10 cellular contexts compared by ENCODE assay signal in genomic region chr20:51533291-51534172, GRCh38. TPM values are rescaled to one million over a fixed set of nuclear protein-coding genes. Genes with fewer than 3 reads are reported as not detected.
A peak's percentile ranks its signal among the peaks of the same experiment; 100 is the strongest.
DNase-seq lines count a peak whose midpoint lies in the region; ATAC-seq and TF ChIP-seq lines count a peak whose summit lies in the region.
"Had no signal": no experiment of that assay in that cellular context is flagged by ENCODE, and none has a peak within 500 bp of the region (broad histone marks: within the 10 kb centered on the region; RNA-seq: fewer than 3 reads in every experiment).

No MANE protein-coding gene starts in this region.

- H3K9ac ChIP-seq in BLaER1: no peak overlapping the region

- H3K9me3 ChIP-seq in BLaER1: peaks cover 11% of the 10 kb centered on the region
- H3K9me3 ChIP-seq in aorta (ENCODE audit: control insufficient read depth, low read length): no peaks in the 10 kb centered on the region

- H3K27me3 Mint-ChIP-seq in chondrocyte (ENCODE audit: low read depth): no peaks in the 10 kb centered on the region

- H3K36me3 ChIP-seq in BLaER1 (peaks cover 19% of the 10 kb centered on the region), aorta (ENCODE audit: control insufficient read depth in 1 of 2, insufficient read depth in 2 of 2, low read length in 1 of 2) (no peaks in the 10 kb centered on the region)

- peaks cover 76% of the 10 kb centered on the region for H3K4me1 ChIP-seq in BLaER1
- no peaks in the 10 kb centered on the region for H3K4me1 ChIP-seq in aorta (ENCODE audit: control insufficient read depth in 1 of 2, insufficient read depth in 2 of 2, low read length in 2 of 2)

- no peak for ATAC-seq in aorta (ENCODE audit: low FRiP score)
- ATAC-seq in sciatic nerve: no peak
- no peak for ATAC-seq in GM19328 (IDR thresholded peaks at IDR 0.05; ENCODE audit: unreplicated experiment)

- H3K9me3 Mint-ChIP-seq in chondrocyte (ENCODE audit: low read depth): peaks cover 8% of the 10 kb centered on the region

- H3K27ac ChIP-seq in BLaER1: no peak overlapping the region
- no peak overlapping the region for H3K27ac ChIP-seq in aorta (ENCODE audit: low read depth in 1 of 2, low read length in 2 of 2)

- H3K36me3 Mint-ChIP-seq in chondrocyte (ENCODE audit: low read depth): peaks cover 2% of the 10 kb centered on the region

- peak overlapping the region; percentile 96 for H3K27ac Mint-ChIP-seq in chondrocyte (ENCODE audit: unreplicated experiment)

- no peaks in the 10 kb centered on the region for H3K27me3 ChIP-seq in BLaER1
- no peaks in the 10 kb centered on the region for H3K27me3 ChIP-seq in aorta (ENCODE audit: control insufficient read depth in 1 of 2, insufficient read depth in 2 of 2, low read length in 1 of 2)

- peaks cover 66% of the 10 kb centered on the region for H3K4me1 Mint-ChIP-seq in chondrocyte (ENCODE audit: low read depth)

- peak overlapping the region; percentile 60 for H3K4me2 ChIP-seq in BLaER1

- H3K4me3 Mint-ChIP-seq in chondrocyte (ENCODE audit: unreplicated experiment): peak overlapping the region; percentile 35

- 76 to 83% methylated on average over 19 of the region's 19 CpGs for WGBS in aorta, 2 donors

- DNase-seq in M059J (ENCODE audit: low read depth): peak; percentile 74
- DNase-seq in chondrocyte (ENCODE audit: low spot score): no peak
- peak; percentile 8 for DNase-seq in myocyte (ENCODE audit: low read depth)
- no peak for DNase-seq in HuH-7 (ENCODE audit: low spot score)
- no peak for DNase-seq in aorta
- DNase-seq in sciatic nerve (ENCODE audit: low spot score): no peak
- DNase-seq: GF-D8, NCI-H1092 had no signal

- H3K4me3 ChIP-seq in BLaER1 (no peak overlapping the region), aorta (ENCODE audit: low read length in 2 of 2) (no peak overlapping the region)

- intact Hi-C loops in aorta (cut with DNase I) (no loop called here), sciatic nerve (cut with DNase I) (no loop called here)

- peaks cover 80% of the 10 kb centered on the region for H4K20me1 ChIP-seq in BLaER1

- peak; percentile 36 for TF ChIP-seq CTCF in chondrocyte (IDR thresholded peaks at IDR 0.05)

RNA-seq across cellular contexts. Expression of gene NFATC2, which starts 9.0 kb away (rescaled TPM):
- total RNA-seq in M059J (2014; rRNA removed; shearing (Covaris generic)): 0.25 TPM in 1 of 2 replicates, not detected in the other
- 2.0 to 2.6 TPM (median 2.2 TPM) in 3 replicates for total RNA-seq in chondrocyte
- total RNA-seq in myocyte: 0.10 TPM in 1 of 2 replicates, not detected in the other
- polyA plus RNA-seq in myocyte (2012): 0.45 TPM
- total RNA-seq in aorta: 10 to 100 TPM; 11.7 to 13.0 TPM
- polyA plus RNA-seq in aorta: 1 to 10 TPM; 1.7 to 3.1 TPM
- total RNA-seq in sciatic nerve: 11.0 TPM

Comparison
In these comparisons a context has a peak if more than half of its experiments do, and no peak if none do; other contexts are left out.
1. DNase-seq: peak in M059J (single experiment) and myocyte (single experiment); none in chondrocyte (single experiment), HuH-7 (single experiment), aorta (0 of 2) and sciatic nerve (single experiment).